22 cellular contexts compared by ENCODE assay signal in genomic region chr11:38950882-38951281, GRCh38.
"Had no signal": no experiment of that assay in that cellular context is flagged by ENCODE, and none has a peak within 500 bp of the region (broad histone marks: within the 10 kb centered on the region; RNA-seq: fewer than 3 reads in every experiment).

No MANE protein-coding gene starts in this region.

- H3K36me3 ChIP-seq: brain microvascular endothelial cell had no signal

- DNase-seq: activated CD4-positive, alpha-beta T cell treated with anti-CD3 and anti-CD28 coated beads for 48 hours; activated CD4-positive, alpha-beta T cell treated with anti-CD3 and anti-CD28 coated beads, Interleukin-2, amount 50 U/mL, for 48 hours; activated CD4-positive, CD25-positive, alpha-beta regulatory T cell treated with anti-CD3 and anti-CD28 coated beads, Interleukin-2, amount 50 U/mL, for 72 hours; activated CD8-positive, alpha-beta memory T cell treated with anti-CD3 and anti-CD28 coated beads for 24 hours; activated effector memory CD4-positive, alpha-beta T cell treated with anti-CD3 and anti-CD28 coated beads, Interleukin-2, amount 50 U/mL, for 16 hours; activated naive CD4-positive, alpha-beta T cell treated with anti-CD3 and anti-CD28 coated beads for 36 hours; activated T-cell treated with anti-CD3 and anti-CD28 coated beads, Interleukin-2, amount 50 U/mL, for 4 hours; amygdala; brain microvascular endothelial cell; caudate nucleus; NCI-H1105; NCI-H1436; NCI-H1694 treated with DMSO at 0.1 percent for 48 hours; NCI-H2029 treated with DMSO at 0.1 percent for 48 hours; NCI-H345; NCI-H510A treated with DMSO at 0.1 percent for 48 hours; PC-9; SHP77 treated with DMSO at 0.1 percent for 48 hours; T-helper 17 cell; T-helper 9 cell had no signal

- H3K4me2 ChIP-seq: KMS-11, PC-9 had no signal

- H3K4me3 ChIP-seq: PC-9 had no signal

- H2AFZ ChIP-seq: PC-9 had no signal

- H3K27ac ChIP-seq: brain microvascular endothelial cell, KMS-11, PC-9 had no signal

- H3K27me3 ChIP-seq: brain microvascular endothelial cell had no signal

- ATAC-seq: activated T-cell treated with anti-CD3 and anti-CD28 coated beads, Interleukin-2, amount 50 U/mL, for 4 hours; T-helper 17 cell; WTC11 had no signal

- H3K9ac ChIP-seq: KMS-11 had no signal
